Comparison of ENCODE assay signal across 10 cellular contexts in the genomic region with DNA sequence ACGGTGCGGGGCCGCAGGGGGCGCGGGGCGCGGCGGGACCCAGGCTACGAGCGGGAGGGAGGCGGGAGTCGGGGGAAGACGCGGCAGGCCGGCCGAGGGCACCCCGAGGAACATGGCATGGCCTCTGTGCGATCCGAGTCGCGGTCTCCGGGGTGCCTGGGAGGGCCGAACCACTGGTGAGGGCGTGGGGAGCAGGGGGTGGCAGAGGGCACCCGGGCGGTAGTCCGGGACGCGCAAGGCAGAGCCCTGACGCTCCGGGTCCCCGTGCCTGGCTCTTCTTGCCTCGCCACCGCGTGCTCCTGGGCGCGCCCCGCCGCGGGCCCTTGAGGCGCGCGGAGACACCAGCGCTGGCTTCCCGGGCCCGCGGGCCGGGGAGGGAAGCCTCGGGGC.
A peak's percentile ranks its signal among the peaks of the same experiment; 100 is the strongest.
DNase-seq lines count a peak whose midpoint lies in the region.
"Had no signal": no experiment of that assay in that cellular context is flagged by ENCODE, and none has a peak within 500 bp of the region (broad histone marks: within the 10 kb centered on the region; RNA-seq: fewer than 3 reads in every experiment).

No MANE protein-coding gene starts in this region.

- no peak overlapping the region for H3K27ac ChIP-seq in SK-N-MC
- no peak overlapping the region for H3K27ac ChIP-seq in stomach smooth muscle (ENCODE audit: low read length)

- peak overlapping the region; percentile 91 for H3K4me3 ChIP-seq in SK-N-MC
- peak overlapping the region; percentile 90 for H3K4me3 ChIP-seq in iPS-11a (ENCODE audit: low read depth, low read length)
- H3K4me3 ChIP-seq in stomach smooth muscle (ENCODE audit: low read length in 2 of 2) = peak overlapping the region; percentile 35 to 62

- peaks cover 21% of the 10 kb centered on the region for H3K4me1 ChIP-seq in stomach smooth muscle (ENCODE audit: control insufficient read depth, insufficient read depth, low read length)

- DNase-seq in NCI-H1417 (lab: John Stamatoyannopoulos, UW) (peak; percentile 59 to 92 (median 87)), NCI-H1417 treated with DMSO at 0.1 percent for 48 hours (lab: John Stamatoyannopoulos, UW) (no peak), SK-N-MC (ENCODE audit: low read depth, low spot score) (no peak), NCI-H2029 treated with DMSO at 0.1 percent for 48 hours (lab: John Stamatoyannopoulos, UW) (no peak), NCI-H526 treated with DMSO at 0.1 percent for 48 hours (lab: John Stamatoyannopoulos, UW) (no peak), GF-D8 (lab: John Stamatoyannopoulos, UW) (no peak)
- DNase-seq: cerebellar nuclear complex, SIG-M5 had no signal

- H3K36me3 ChIP-seq in SK-N-MC (ENCODE audit: insufficient read depth, low read length) (peaks cover 10% of the 10 kb centered on the region), stomach smooth muscle (ENCODE audit: control insufficient read depth in 2 of 2, insufficient read depth in 2 of 2, low read length in 2 of 2) (no peaks in the 10 kb centered on the region)

- H3K9me3 ChIP-seq in SK-N-MC (ENCODE audit: low read depth, low read length) = no peaks in the 10 kb centered on the region
- H3K9me3 ChIP-seq in stomach smooth muscle (ENCODE audit: control insufficient read depth in 2 of 2, low read length in 2 of 2) = no peaks in the 10 kb centered on the region

- H3K9ac ChIP-seq in SK-N-MC (ENCODE audit: insufficient read length) (peak overlapping the region; percentile 64), stomach smooth muscle (ENCODE audit: low read length in 2 of 2) (no peak overlapping the region)

- H3K27me3 ChIP-seq in stomach smooth muscle (ENCODE audit: control insufficient read depth in 1 of 2, insufficient read depth in 2 of 2, low read length in 2 of 2) = peaks cover 32 to 83% of the 10 kb centered on the region in 2 donors

Comparison
In these comparisons a context has a peak if more than half of its experiments do, and no peak if none do; other contexts are left out.
1. DNase-seq: peak in NCI-H1417 (3 of 3); none in NCI-H1417 treated with DMSO at 0.1 percent for 48 hours (single experiment), SK-N-MC (single experiment), NCI-H2029 treated with DMSO at 0.1 percent for 48 hours (single experiment), NCI-H526 treated with DMSO at 0.1 percent for 48 hours (single experiment) and GF-D8 (single experiment).
2. Peak in every context shown above with its lines, with median percentiles within 50 percentile points of each other: H3K4me3 ChIP-seq.